8 cellular contexts compared by ENCODE assay signal in genomic region chr4:25862411-25863346, GRCh38. TPM values are rescaled to one million over a fixed set of nuclear protein-coding genes. Genes with fewer than 3 reads are reported as not detected.
DNase-seq lines count a peak whose midpoint lies in the region; ATAC-seq and TF ChIP-seq lines count a peak whose summit lies in the region.

SEL1L3 (minus strand) TSS chr4:25862988; CDS start chr4:25862836, 152 bp downstream.

- H3K27ac Mint-ChIP-seq in endothelial cell (ENCODE audit: unreplicated experiment) (peak within 1 kb of the TSS; percentile 95), naive B cell (peak within 1 kb of the TSS; percentile 94 to 99 (median 98))

- H3K4me3 ChIP-seq in NB4 (ENCODE audit: low read depth, low read length) = peak within 1 kb of the TSS; percentile 48
- peak within 1 kb of the TSS; percentile 87 for H3K4me3 ChIP-seq in suprapubic skin

- H3K4me3 Mint-ChIP-seq in endothelial cell (ENCODE audit: unreplicated experiment) = peak within 1 kb of the TSS; percentile 100
- peak within 1 kb of the TSS; percentile 97 to 100 (median 98) for H3K4me3 Mint-ChIP-seq in naive B cell

- no peaks in the 10 kb centered on the region for H3K27me3 ChIP-seq in suprapubic skin

- TF ChIP-seq CTCF in NB4 (IDR thresholded peaks at IDR 0.05; ENCODE audit: low read depth, low read length) (no peak), endothelial cell (IDR thresholded peaks at IDR 0.05; ENCODE audit: unreplicated experiment) (no peak), suprapubic skin (IDR thresholded peaks at IDR 0.05) (no peak)

- H3K4me1 Mint-ChIP-seq in endothelial cell (ENCODE audit: unreplicated experiment) = peaks cover 61% of the 10 kb centered on the region
- peaks cover 66 to 79% (median 75%) of the 10 kb centered on the region in 3 donors for H3K4me1 Mint-ChIP-seq in naive B cell

- 1% methylated on average over 41 of the region's 115 CpGs for WGBS in suprapubic skin

- DNase-seq in COLO668 (lab: John Stamatoyannopoulos, UW; ENCODE audit: unreplicated experiment) (peak; percentile 84), NB4 (ENCODE audit: low read depth) (peak; percentile 62), endothelial cell (ENCODE audit: low spot score) (peak; percentile 44), naive B cell (peak; percentile 64), suprapubic skin (ENCODE audit: low spot score in 2 of 2) (no peak), NCI-H526 treated with DMSO at 0.1 percent for 48 hours (lab: John Stamatoyannopoulos, UW) (no peak)
- peak; percentile 61 for DNase-seq in activated CD8-positive, alpha-beta memory T cell treated with anti-CD3 and anti-CD28 coated beads, Interleukin-2, amount 50 U/mL, for 4 hours

- H3K9me3 Mint-ChIP-seq in endothelial cell (ENCODE audit: unreplicated experiment) = no peaks in the 10 kb centered on the region
- H3K9me3 Mint-ChIP-seq in naive B cell = peaks cover 0 to 3% (median 0%) of the 10 kb centered on the region in 7 donors

- H3K36me3 Mint-ChIP-seq in endothelial cell (ENCODE audit: low read depth, unreplicated experiment) = peaks cover 5% of the 10 kb centered on the region
- H3K36me3 Mint-ChIP-seq in naive B cell = peaks cover 8 to 27% of the 10 kb centered on the region in 2 donors

- no peak for TF ChIP-seq POLR2A in NB4 (IDR thresholded peaks at IDR 0.05; ENCODE audit: extremely low read depth, insufficient read length)
- no peak for TF ChIP-seq POLR2A in suprapubic skin (IDR thresholded peaks at IDR 0.05)

- H3K27ac ChIP-seq in suprapubic skin = no peak within 1 kb of the TSS

- ATAC-seq in GM21526 (IDR thresholded peaks at IDR 0.05; ENCODE audit: low FRiP score, unreplicated experiment) = peak; percentile 36
- peak; percentile 41 to 48 for ATAC-seq in naive B cell (ENCODE audit: low read depth in 2 of 2)

- no peaks in the 10 kb centered on the region for H3K36me3 ChIP-seq in suprapubic skin

- H3K27me3 Mint-ChIP-seq in endothelial cell (ENCODE audit: unreplicated experiment) = peaks cover 19% of the 10 kb centered on the region
- H3K27me3 Mint-ChIP-seq in naive B cell = no peaks in the 10 kb centered on the region

- H3K4me1 ChIP-seq in suprapubic skin = peaks cover 26% of the 10 kb centered on the region

- TF ChIP-seq EP300 in suprapubic skin (IDR thresholded peaks at IDR 0.05) = no peak

- no peaks in the 10 kb centered on the region for H3K9me3 ChIP-seq in suprapubic skin

RNA-seq across cellular contexts. Expression of gene SEL1L3, which starts in this region (rescaled TPM):
- total RNA-seq in endothelial cell (ENCODE audit: unreplicated experiment) (91.8 TPM), suprapubic skin (10 to 100 TPM in 2 of 4 donors, 1 to 10 TPM in 2; 5.5 to 16.0 (median 12.3) TPM)
- polyA plus RNA-seq in naive B cell (ENCODE audit: low read depth in 6 of 6) = 100 to 1,000 TPM; 129 to 288 (median 195) TPM

Comparison
In these comparisons a context has a peak if more than half of its experiments do, and no peak if none do; other contexts are left out.
1. DNase-seq: peak in COLO668 (single experiment), NB4 (single experiment), activated CD8-positive, alpha-beta memory T cell treated with anti-CD3 and anti-CD28 coated beads, Interleukin-2, amount 50 U/mL, for 4 hours (single experiment), endothelial cell (single experiment) and naive B cell (single experiment); none in suprapubic skin (0 of 2) and NCI-H526 treated with DMSO at 0.1 percent for 48 hours (single experiment).